1 cellular context compared by ENCODE assay signal in the genomic region with DNA sequence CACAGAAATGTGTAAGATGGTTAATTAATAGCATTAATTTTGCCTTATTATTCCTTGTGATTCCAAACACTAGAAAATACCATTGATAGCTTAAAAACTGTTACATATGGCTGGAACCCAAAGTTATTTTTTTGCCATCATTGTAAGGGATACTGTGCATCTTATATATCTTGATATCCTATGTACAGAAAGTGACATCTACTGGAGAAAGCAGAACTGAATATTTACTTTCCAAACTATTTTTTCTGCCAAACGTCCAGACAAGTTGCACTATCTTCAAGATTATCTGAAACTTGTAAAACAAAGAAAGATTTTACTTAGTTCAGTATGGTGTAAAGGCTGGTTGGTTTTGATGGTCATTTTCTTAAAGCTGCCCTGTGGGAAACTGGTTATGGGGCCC.
TF ChIP-seq lines count a peak whose summit lies in the region.

No MANE protein-coding gene starts in this region.

TF ChIP-seq in HCT116, 20 proteins besides CTCF, POLR2A, EP300 and RAD21:
- TF ChIP-seq, protein P1, sequence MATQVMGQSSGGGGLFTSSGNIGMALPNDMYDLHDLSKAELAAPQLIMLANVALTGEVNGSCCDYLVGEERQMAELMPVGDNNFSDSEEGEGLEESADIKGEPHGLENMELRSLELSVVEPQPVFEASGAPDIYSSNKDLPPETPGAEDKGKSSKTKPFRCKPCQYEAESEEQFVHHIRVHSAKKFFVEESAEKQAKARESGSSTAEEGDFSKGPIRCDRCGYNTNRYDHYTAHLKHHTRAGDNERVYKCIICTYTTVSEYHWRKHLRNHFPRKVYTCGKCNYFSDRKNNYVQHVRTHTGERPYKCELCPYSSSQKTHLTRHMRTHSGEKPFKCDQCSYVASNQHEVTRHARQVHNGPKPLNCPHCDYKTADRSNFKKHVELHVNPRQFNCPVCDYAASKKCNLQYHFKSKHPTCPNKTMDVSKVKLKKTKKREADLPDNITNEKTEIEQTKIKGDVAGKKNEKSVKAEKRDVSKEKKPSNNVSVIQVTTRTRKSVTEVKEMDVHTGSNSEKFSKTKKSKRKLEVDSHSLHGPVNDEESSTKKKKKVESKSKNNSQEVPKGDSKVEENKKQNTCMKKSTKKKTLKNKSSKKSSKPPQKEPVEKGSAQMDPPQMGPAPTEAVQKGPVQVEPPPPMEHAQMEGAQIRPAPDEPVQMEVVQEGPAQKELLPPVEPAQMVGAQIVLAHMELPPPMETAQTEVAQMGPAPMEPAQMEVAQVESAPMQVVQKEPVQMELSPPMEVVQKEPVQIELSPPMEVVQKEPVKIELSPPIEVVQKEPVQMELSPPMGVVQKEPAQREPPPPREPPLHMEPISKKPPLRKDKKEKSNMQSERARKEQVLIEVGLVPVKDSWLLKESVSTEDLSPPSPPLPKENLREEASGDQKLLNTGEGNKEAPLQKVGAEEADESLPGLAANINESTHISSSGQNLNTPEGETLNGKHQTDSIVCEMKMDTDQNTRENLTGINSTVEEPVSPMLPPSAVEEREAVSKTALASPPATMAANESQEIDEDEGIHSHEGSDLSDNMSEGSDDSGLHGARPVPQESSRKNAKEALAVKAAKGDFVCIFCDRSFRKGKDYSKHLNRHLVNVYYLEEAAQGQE (IDR thresholded peaks at IDR 0.05; ENCODE audit: low read depth) = no peak
- no peak for TF ChIP-seq EGR1 (IDR thresholded peaks at IDR 0.05; ENCODE audit: low read depth)
- no peak for TF ChIP-seq FOSL1 (IDR thresholded peaks at IDR 0.05; ENCODE audit: low read depth)
